Comparison of ENCODE assay signal across 1 cellular context in the genomic region with DNA sequence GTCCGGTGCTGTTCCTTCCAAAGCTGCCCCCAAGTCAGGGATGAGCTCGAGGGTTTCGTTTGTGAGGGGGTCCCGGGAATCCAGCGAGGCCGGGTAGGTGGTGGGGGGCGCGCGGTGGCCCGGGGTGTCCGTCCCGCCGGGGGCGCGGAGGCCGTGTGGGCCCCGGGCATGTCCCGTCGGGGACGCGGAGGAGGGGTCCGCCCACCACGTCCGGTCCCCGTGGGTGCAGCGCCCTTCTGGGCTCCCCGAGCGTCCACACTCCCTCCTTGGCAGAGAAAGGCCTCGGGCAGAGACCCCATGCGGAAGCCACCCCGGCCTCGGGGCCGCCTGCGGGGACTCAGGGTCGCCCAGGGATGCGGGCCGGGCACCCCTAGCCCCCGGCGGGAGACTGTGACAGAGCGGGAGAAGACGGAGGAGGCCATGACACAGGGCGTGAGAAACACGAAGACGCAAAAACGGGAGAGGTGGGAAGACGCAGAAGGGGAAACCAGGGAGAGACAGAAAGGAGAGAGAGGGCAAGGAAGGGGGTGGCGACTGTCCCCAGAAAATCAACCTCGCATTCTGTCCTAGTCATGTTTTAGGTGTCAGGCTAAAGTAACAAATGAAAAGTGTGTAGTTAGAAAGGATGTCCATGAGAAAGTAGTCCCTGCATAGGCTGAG.
TF ChIP-seq lines count a peak whose summit lies in the region.

No MANE protein-coding gene starts in this region.

TF ChIP-seq in HepG2, 621 proteins besides CTCF, POLR2A, EP300 and RAD21 (continues in another document):
- TF ChIP-seq KDM5A (IDR thresholded peaks at IDR 0.05; ENCODE audit: borderline replicate concordance, low read length) (no peak), SP4 (CRISPR knock-in tag; IDR thresholded peaks at IDR 0.05) (peak; percentile 0; the same call in 1 of the 2 replicates), REL (CRISPR knock-in tag; conservative IDR thresholded peaks at IDR 0.05) (no peak; the same call in 1 of the 2 replicates), ZNF256 (CRISPR knock-in tag; conservative IDR thresholded peaks at IDR 0.05) (0 out of 2 replicates have a peak, but pooled peaks have one; percentile 38), RBFOX2 (IDR thresholded peaks at IDR 0.05; ENCODE audit: low read depth, low read length) (peak; percentile 82), MTF2 (CRISPR knock-in tag; IDR thresholded peaks at IDR 0.05; ENCODE audit: borderline replicate concordance) (peak; percentile 1; the same call in 1 of the 2 replicates), ZFP91 (CRISPR knock-in tag; IDR thresholded peaks at IDR 0.05; ENCODE audit: borderline replicate concordance) (peak; percentile 77; the same call in 1 of the 2 replicates), ZNF883 (CRISPR knock-in tag; IDR thresholded peaks at IDR 0.05; ENCODE audit: not compliant biosample characterization) (peak; percentile 6), CCDC6 (CRISPR knock-in tag; IDR thresholded peaks at IDR 0.05) (no peak), ZFP82 (CRISPR knock-in tag; IDR thresholded peaks at IDR 0.05; ENCODE audit: borderline replicate concordance) (no peak), ESRRA (CRISPR knock-in tag; IDR thresholded peaks at IDR 0.05; ENCODE audit: low read depth) (0 out of 2 replicates have a peak, but pooled peaks have one; percentile 20), IRF9 (CRISPR knock-in tag; IDR thresholded peaks at IDR 0.05; ENCODE audit: borderline replicate concordance) (0 out of 2 replicates have a peak, but pooled peaks have one; percentile 45), FOXO1 (CRISPR knock-in tag; IDR thresholded peaks at IDR 0.05) (0 out of 2 replicates have a peak, but pooled peaks have one; percentile 17), ZEB1 (IDR thresholded peaks at IDR 0.05; ENCODE audit: insufficient replicate concordance, low read depth) (peak; percentile 4), KDM3A (CRISPR knock-in tag; IDR thresholded peaks at IDR 0.05; ENCODE audit: low read depth) (no peak), ZNF335 (CRISPR knock-in tag; IDR thresholded peaks at IDR 0.05) (no peak), IKZF4 (CRISPR knock-in tag; IDR thresholded peaks at IDR 0.05; ENCODE audit: borderline replicate concordance, low read depth, not compliant biosample characterization) (peak; percentile 20), ZSCAN31 (CRISPR knock-in tag; IDR thresholded peaks at IDR 0.05; ENCODE audit: low read depth) (peak; percentile 95; the same call in 1 of the 2 replicates), ZNF121 (CRISPR knock-in tag; IDR thresholded peaks at IDR 0.05) (no peak; the same call in 1 of the 2 replicates), GLI4 (CRISPR knock-in tag; IDR thresholded peaks at IDR 0.05; ENCODE audit: borderline replicate concordance) (peak; percentile 17; the same call in 1 of the 2 replicates), ZNF562 (CRISPR knock-in tag; IDR thresholded peaks at IDR 0.05; ENCODE audit: borderline replicate concordance) (no peak), YY1 (IDR thresholded peaks at IDR 0.05; ENCODE audit: insufficient read depth, insufficient replicate concordance, low read depth, low read length) (peak; percentile 77), POLR2G (IDR thresholded peaks at IDR 0.05; ENCODE audit: low read depth, low read length) (peak; percentile 19; the same call in 1 of the 2 replicates), FOXA1 (IDR thresholded peaks at IDR 0.05) (no peak), FOXA1 (CRISPR knock-in tag; IDR thresholded peaks at IDR 0.05) (no peak), NR1H2 (CRISPR knock-in tag; IDR thresholded peaks at IDR 0.05; ENCODE audit: borderline replicate concordance, low read depth) (0 out of 2 replicates have a peak, but pooled peaks have one; percentile 12), ZNF235 (CRISPR knock-in tag; IDR thresholded peaks at IDR 0.05; ENCODE audit: borderline replicate concordance) (0 out of 2 replicates have a peak, but pooled peaks have one; percentile 5), ARID4A (CRISPR knock-in tag; IDR thresholded peaks at IDR 0.05; ENCODE audit: borderline replicate concordance) (peak; percentile 8; the same call in 1 of the 2 replicates), ZKSCAN5 (CRISPR knock-in tag; IDR thresholded peaks at IDR 0.05) (no peak)
- TF ChIP-seq, protein P1, sequence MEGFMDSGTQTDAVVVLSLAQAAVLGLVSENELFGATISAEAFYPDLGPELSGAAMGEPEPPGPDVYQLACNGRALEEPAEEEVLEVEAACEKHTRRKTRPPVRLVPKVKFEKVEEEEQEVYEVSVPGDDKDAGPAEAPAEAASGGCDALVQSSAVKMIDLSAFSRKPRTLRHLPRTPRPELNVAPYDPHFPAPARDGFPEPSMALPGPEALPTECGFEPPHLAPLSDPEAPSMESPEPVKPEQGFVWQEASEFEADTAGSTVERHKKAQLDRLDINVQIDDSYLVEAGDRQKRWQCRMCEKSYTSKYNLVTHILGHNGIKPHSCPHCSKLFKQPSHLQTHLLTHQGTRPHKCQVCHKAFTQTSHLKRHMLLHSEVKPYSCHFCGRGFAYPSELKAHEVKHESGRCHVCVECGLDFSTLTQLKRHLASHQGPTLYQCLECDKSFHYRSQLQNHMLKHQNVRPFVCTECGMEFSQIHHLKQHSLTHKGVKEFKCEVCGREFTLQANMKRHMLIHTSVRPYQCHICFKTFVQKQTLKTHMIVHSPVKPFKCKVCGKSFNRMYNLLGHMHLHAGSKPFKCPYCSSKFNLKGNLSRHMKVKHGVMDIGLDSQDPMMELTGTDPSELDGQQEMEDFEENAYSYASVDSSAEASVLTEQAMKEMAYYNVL (CRISPR knock-in tag; IDR thresholded peaks at IDR 0.05; ENCODE audit: borderline replicate concordance) = 0 out of 2 replicates have a peak, but pooled peaks have one; percentile 23
- TF ChIP-seq, protein P2, sequence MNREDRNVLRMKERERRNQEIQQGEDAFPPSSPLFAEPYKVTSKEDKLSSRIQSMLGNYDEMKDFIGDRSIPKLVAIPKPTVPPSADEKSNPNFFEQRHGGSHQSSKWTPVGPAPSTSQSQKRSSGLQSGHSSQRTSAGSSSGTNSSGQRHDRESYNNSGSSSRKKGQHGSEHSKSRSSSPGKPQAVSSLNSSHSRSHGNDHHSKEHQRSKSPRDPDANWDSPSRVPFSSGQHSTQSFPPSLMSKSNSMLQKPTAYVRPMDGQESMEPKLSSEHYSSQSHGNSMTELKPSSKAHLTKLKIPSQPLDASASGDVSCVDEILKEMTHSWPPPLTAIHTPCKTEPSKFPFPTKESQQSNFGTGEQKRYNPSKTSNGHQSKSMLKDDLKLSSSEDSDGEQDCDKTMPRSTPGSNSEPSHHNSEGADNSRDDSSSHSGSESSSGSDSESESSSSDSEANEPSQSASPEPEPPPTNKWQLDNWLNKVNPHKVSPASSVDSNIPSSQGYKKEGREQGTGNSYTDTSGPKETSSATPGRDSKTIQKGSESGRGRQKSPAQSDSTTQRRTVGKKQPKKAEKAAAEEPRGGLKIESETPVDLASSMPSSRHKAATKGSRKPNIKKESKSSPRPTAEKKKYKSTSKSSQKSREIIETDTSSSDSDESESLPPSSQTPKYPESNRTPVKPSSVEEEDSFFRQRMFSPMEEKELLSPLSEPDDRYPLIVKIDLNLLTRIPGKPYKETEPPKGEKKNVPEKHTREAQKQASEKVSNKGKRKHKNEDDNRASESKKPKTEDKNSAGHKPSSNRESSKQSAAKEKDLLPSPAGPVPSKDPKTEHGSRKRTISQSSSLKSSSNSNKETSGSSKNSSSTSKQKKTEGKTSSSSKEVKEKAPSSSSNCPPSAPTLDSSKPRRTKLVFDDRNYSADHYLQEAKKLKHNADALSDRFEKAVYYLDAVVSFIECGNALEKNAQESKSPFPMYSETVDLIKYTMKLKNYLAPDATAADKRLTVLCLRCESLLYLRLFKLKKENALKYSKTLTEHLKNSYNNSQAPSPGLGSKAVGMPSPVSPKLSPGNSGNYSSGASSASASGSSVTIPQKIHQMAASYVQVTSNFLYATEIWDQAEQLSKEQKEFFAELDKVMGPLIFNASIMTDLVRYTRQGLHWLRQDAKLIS (CRISPR knock-in tag; IDR thresholded peaks at IDR 0.05) = no peak; the same call in 1 of the 2 replicates
- TF ChIP-seq, protein P3, sequence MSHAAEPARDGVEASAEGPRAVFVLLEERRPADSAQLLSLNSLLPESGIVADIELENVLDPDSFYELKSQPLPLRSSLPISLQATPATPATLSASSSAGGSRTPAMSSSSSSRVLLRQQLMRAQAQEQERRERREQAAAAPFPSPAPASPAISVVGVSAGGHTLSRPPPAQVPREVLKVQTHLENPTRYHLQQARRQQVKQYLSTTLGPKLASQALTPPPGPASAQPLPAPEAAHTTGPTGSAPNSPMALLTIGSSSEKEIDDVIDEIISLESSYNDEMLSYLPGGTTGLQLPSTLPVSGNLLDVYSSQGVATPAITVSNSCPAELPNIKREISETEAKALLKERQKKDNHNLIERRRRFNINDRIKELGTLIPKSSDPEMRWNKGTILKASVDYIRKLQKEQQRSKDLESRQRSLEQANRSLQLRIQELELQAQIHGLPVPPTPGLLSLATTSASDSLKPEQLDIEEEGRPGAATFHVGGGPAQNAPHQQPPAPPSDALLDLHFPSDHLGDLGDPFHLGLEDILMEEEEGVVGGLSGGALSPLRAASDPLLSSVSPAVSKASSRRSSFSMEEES (CRISPR knock-in tag; IDR thresholded peaks at IDR 0.05) = 0 out of 2 replicates have a peak, but pooled peaks have one; percentile 4
- TF ChIP-seq, protein P4, sequence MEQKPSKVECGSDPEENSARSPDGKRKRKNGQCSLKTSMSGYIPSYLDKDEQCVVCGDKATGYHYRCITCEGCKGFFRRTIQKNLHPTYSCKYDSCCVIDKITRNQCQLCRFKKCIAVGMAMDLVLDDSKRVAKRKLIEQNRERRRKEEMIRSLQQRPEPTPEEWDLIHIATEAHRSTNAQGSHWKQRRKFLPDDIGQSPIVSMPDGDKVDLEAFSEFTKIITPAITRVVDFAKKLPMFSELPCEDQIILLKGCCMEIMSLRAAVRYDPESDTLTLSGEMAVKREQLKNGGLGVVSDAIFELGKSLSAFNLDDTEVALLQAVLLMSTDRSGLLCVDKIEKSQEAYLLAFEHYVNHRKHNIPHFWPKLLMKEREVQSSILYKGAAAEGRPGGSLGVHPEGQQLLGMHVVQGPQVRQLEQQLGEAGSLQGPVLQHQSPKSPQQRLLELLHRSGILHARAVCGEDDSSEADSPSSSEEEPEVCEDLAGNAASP (CRISPR knock-in tag; IDR thresholded peaks at IDR 0.05; ENCODE audit: borderline replicate concordance) = 0 out of 2 replicates have a peak, but pooled peaks have one; percentile 31
- TF ChIP-seq, protein P5, sequence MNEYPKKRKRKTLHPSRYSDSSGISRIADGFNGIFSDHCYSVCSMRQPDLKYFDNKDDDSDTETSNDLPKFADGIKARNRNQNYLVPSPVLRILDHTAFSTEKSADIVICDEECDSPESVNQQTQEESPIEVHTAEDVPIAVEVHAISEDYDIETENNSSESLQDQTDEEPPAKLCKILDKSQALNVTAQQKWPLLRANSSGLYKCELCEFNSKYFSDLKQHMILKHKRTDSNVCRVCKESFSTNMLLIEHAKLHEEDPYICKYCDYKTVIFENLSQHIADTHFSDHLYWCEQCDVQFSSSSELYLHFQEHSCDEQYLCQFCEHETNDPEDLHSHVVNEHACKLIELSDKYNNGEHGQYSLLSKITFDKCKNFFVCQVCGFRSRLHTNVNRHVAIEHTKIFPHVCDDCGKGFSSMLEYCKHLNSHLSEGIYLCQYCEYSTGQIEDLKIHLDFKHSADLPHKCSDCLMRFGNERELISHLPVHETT (CRISPR knock-in tag; conservative IDR thresholded peaks at IDR 0.05) = 0 out of 2 replicates have a peak, but pooled peaks have one; percentile 30
- TF ChIP-seq, protein P6, sequence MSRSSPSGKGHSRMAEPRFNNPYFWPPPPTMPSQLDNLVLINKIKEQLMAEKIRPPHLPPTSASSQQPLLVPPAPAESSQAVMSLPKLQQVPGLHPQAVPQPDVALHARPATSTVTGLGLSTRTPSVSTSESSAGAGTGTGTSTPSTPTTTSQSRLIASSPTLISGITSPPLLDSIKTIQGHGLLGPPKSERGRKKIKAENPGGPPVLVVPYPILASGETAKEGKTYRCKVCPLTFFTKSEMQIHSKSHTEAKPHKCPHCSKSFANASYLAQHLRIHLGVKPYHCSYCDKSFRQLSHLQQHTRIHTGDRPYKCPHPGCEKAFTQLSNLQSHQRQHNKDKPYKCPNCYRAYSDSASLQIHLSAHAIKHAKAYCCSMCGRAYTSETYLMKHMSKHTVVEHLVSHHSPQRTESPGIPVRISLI (CRISPR knock-in tag; IDR thresholded peaks at IDR 0.05; ENCODE audit: borderline replicate concordance) = no peak
